ENCODE assay signal across 7 cellular contexts in the genomic region with DNA sequence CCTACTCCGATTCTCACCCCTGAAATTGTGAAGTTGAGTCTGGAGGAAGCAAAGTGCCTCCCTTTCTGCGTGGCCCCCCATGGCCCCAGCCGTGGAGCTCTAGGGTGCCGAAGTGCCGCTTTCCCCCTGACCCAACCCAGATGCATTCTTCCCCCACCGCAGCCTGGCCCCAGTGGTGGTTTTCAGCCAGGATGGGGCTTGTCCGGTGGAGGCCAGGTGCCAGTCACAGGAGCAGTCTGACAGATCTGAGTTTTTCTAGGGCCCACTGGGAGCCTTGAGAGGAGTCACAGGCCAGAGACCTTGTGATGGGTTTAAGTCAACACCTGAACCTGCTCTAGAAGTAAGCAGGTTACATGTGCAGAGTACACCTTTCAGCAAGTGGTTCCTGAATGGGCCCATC. TPM values are rescaled to one million over a fixed set of nuclear protein-coding genes. Genes with fewer than 3 reads are reported as not detected.
"Had no signal": no experiment of that assay in that cellular context is flagged by ENCODE, and none has a peak within 500 bp of the region (broad histone marks: within the 10 kb centered on the region; RNA-seq: fewer than 3 reads in every experiment).

No MANE protein-coding gene starts in this region.

RNA-seq across cellular contexts. Expression of gene DUOX2, which starts 51.7 kb away (rescaled TPM):
- total RNA-seq: GM23338, H1, HepG2, HFFc6 had no signal
- polyA plus RNA-seq: GM23338, IgD-negative memory B cell had no signal

RNA-seq across cellular contexts. Expression of gene DUOXA2, which starts 51.8 kb away (rescaled TPM):
- total RNA-seq: GM23338, H1, H9, HepG2, HFFc6, HT1080 had no signal
- polyA plus RNA-seq: GM23338, IgD-negative memory B cell had no signal
